Comparison of ENCODE assay signal across 17 cellular contexts in the genomic region with DNA sequence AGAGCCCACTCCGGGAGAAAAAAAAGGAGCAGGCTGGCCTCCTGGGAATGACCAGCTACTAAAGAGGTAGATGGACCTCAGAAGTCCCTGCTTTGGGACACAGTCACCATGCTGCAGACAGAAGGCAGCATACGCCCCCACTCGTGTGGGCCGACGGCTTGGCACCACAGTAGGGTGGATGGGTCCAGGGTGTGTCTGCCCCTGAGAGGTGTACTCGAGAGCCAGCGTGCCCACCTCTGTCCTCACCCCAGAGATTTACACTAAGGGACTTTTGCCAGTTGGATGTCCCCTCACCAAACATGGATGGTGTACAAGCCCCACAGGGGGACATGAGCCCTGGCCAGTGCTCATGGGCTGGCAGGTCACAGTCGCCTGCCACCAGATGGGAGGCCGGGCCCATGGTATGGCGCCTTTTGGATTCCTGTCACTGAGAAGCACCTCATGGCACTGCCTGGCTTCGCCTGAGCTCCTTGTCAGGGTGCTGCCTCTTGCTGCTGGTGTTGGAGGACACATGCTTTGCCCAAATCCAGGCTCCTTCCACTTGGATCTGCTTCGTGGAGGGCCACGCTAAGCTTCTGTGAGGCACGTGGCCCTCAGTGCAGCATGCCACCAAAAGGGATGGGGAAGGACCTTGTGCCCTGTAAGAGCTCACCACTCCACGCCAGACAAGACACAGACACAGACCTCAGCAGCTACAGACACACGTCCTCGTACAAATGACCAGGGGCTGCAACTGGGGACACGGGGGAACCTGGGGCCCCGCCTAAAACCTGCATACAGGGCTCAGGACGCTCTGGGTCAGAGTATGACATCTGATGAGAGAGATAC. TPM values are rescaled to one million over a fixed set of nuclear protein-coding genes. Genes with fewer than 3 reads are reported as not detected.
DNase-seq lines count a peak whose midpoint lies in the region; ATAC-seq and TF ChIP-seq lines count a peak whose summit lies in the region.
"Had no signal": no experiment of that assay in that cellular context is flagged by ENCODE, and none has a peak within 500 bp of the region (broad histone marks: within the 10 kb centered on the region; RNA-seq: fewer than 3 reads in every experiment).

No MANE protein-coding gene starts in this region.

- H3K4me3 Mint-ChIP-seq in activated naive CD4-positive, alpha-beta T cell treated with anti-CD3 and anti-CD28 coated beads, Interleukin-2, amount 50 U/mL, for 24 hours, result no peak overlapping the region
- H3K4me3 Mint-ChIP-seq in type B pancreatic cell, result no peak overlapping the region
- H3K4me3 Mint-ChIP-seq in CD4-positive, alpha-beta T cell, result no peak overlapping the region
- H3K4me3 Mint-ChIP-seq: CD8-positive, alpha-beta memory T cell had no signal

- peak overlapping the region; percentile 68 for H3K27ac Mint-ChIP-seq in activated naive CD4-positive, alpha-beta T cell treated with anti-CD3 and anti-CD28 coated beads, Interleukin-2, amount 50 U/mL, for 24 hours
- peak overlapping the region in 1 of 2 donors; percentile 90 for H3K27ac Mint-ChIP-seq in activated naive CD4-positive, alpha-beta T cell treated with anti-CD3 and anti-CD28 coated beads, Interleukin-2, amount 50 U/mL, for 72 hours
- H3K27ac Mint-ChIP-seq in type B pancreatic cell, result peak overlapping the region; percentile 59
- H3K27ac Mint-ChIP-seq in CD4-positive, alpha-beta T cell, result no peak overlapping the region

- H3K27me3 ChIP-seq in osteoblast (ENCODE audit: insufficient read depth, low read length), result no peaks in the 10 kb centered on the region
- H3K27me3 ChIP-seq in CD4-positive, alpha-beta T cell (ENCODE audit: control insufficient read depth, insufficient read depth, low read length), result no peaks in the 10 kb centered on the region

- no peak for DNase-seq in activated naive CD4-positive, alpha-beta T cell treated with anti-CD3 and anti-CD28 coated beads, Interleukin-2, amount 50 U/mL, for 72 hours (ENCODE audit: low spot score in 2 of 2)
- DNase-seq in osteoblast (ENCODE audit: insufficient read length, low spot score, missing footprints), result peak; percentile 76
- no peak for DNase-seq in type B pancreatic cell (ENCODE audit: extremely low spot score, unreplicated experiment)
- DNase-seq in CD4-positive, alpha-beta T cell, result no peak
- DNase-seq in MV-4-11 (lab: John Stamatoyannopoulos, UW), result no peak
- DNase-seq: activated CD4-positive, alpha-beta T cell treated with anti-CD3 and anti-CD28 coated beads, Interleukin-2, amount 50 U/mL, for 48 hours; anterior cingulate cortex; CD8-positive, alpha-beta memory T cell; NCI-H2081 treated with DMSO at 0.1 percent for 48 hours; NCI-H526 treated with DMSO at 0.1 percent for 48 hours; PC-3; SK-N-SH had no signal

- H3K79me2 ChIP-seq in osteoblast (ENCODE audit: insufficient read depth, low read length), result peaks cover 62% of the 10 kb centered on the region

- H3K9me3 Mint-ChIP-seq in activated naive CD4-positive, alpha-beta T cell treated with anti-CD3 and anti-CD28 coated beads, Interleukin-2, amount 50 U/mL, for 24 hours, result no peaks in the 10 kb centered on the region
- no peaks in the 10 kb centered on the region for H3K9me3 Mint-ChIP-seq in activated naive CD4-positive, alpha-beta T cell treated with anti-CD3 and anti-CD28 coated beads, Interleukin-2, amount 50 U/mL, for 72 hours
- no peaks in the 10 kb centered on the region for H3K9me3 Mint-ChIP-seq in type B pancreatic cell
- no peaks in the 10 kb centered on the region for H3K9me3 Mint-ChIP-seq in CD4-positive, alpha-beta T cell
- H3K9me3 Mint-ChIP-seq: CD8-positive, alpha-beta memory T cell had no signal

- H3K4me1 Mint-ChIP-seq in activated naive CD4-positive, alpha-beta T cell treated with anti-CD3 and anti-CD28 coated beads, Interleukin-2, amount 50 U/mL, for 24 hours, result no peaks in the 10 kb centered on the region
- H3K4me1 Mint-ChIP-seq in type B pancreatic cell (ENCODE audit: unreplicated experiment), result no peaks in the 10 kb centered on the region
- H3K4me1 Mint-ChIP-seq in CD4-positive, alpha-beta T cell (ENCODE audit: low read depth), result no peaks in the 10 kb centered on the region
- H3K4me1 Mint-ChIP-seq: CD8-positive, alpha-beta memory T cell had no signal

- H3K9me3 ChIP-seq in osteoblast (ENCODE audit: low read depth, low read length), result no peaks in the 10 kb centered on the region
- H3K9me3 ChIP-seq in CD4-positive, alpha-beta T cell (ENCODE audit: control insufficient read depth, low read length), result no peaks in the 10 kb centered on the region
- H3K9me3 ChIP-seq: SK-N-SH had no signal

- no peak for TF ChIP-seq CTCF in osteoblast (IDR thresholded peaks at IDR 0.05; ENCODE audit: extremely low read depth, low read depth, low read length)
- no peak for TF ChIP-seq CTCF in type B pancreatic cell (conservative IDR thresholded peaks at IDR 0.05)
- TF ChIP-seq CTCF in CD4-positive, alpha-beta T cell (IDR thresholded peaks at IDR 0.05), result no peak

- ATAC-seq in activated naive CD4-positive, alpha-beta T cell treated with anti-CD3 and anti-CD28 coated beads, Interleukin-2, amount 50 U/mL, for 72 hours, result no peak
- no peak for ATAC-seq in GM18505 (IDR thresholded peaks at IDR 0.05; ENCODE audit: unreplicated experiment)
- no peak for ATAC-seq in CD4-positive, alpha-beta T cell (ENCODE audit: poor library complexity)
- ATAC-seq: HCT116, left lobe of liver, PC-3 had no signal

- H3K4me2 ChIP-seq in osteoblast (ENCODE audit: insufficient read depth, low read length), result no peak overlapping the region
- H3K4me2 ChIP-seq: SK-N-SH had no signal

- CTCF ChIA-PET in CD4-positive, alpha-beta T cell (lab: Charles Lee), result no interaction called here

- intact Hi-C loops in CD4-positive, alpha-beta T cell (cut with DNase I, micrococcal nuclease), result no loop called here

- TF ChIP-seq POLR2A in GM18505 (IDR thresholded peaks at IDR 0.05; ENCODE audit: borderline replicate concordance, extremely low read depth, insufficient read depth, insufficient read length), result no peak

- H3K27ac ChIP-seq in cingulate gyrus (ENCODE audit: low read depth, low read length) (peak overlapping the region; percentile 47), osteoblast (ENCODE audit: low read depth, low read length) (peak overlapping the region; percentile 100)
- H3K27ac ChIP-seq in CD4-positive, alpha-beta T cell (ENCODE audit: low read depth, low read length), result no peak overlapping the region

- H2AFZ ChIP-seq in osteoblast (ENCODE audit: low read length), result no peak overlapping the region

- peaks cover 58% of the 10 kb centered on the region for H3K36me3 ChIP-seq in osteoblast (ENCODE audit: insufficient read depth, low read length)

- no peaks in the 10 kb centered on the region for H3K27me3 Mint-ChIP-seq in activated naive CD4-positive, alpha-beta T cell treated with anti-CD3 and anti-CD28 coated beads, Interleukin-2, amount 50 U/mL, for 24 hours
- H3K27me3 Mint-ChIP-seq in type B pancreatic cell, result no peaks in the 10 kb centered on the region
- H3K27me3 Mint-ChIP-seq in CD4-positive, alpha-beta T cell, result no peaks in the 10 kb centered on the region

- H4K20me1 ChIP-seq in osteoblast (ENCODE audit: insufficient read depth, low read length), result peaks cover 29% of the 10 kb centered on the region

- H3K4me3 ChIP-seq in osteoblast (ENCODE audit: insufficient read depth, low read length), result no peak overlapping the region

- H3K4me1 ChIP-seq in osteoblast (ENCODE audit: insufficient read depth, low read length), result peaks cover 38% of the 10 kb centered on the region

- POLR2A ChIA-PET in CD4-positive, alpha-beta T cell (lab: Charles Lee), result no interaction called here

- H3K36me3 Mint-ChIP-seq in activated naive CD4-positive, alpha-beta T cell treated with anti-CD3 and anti-CD28 coated beads, Interleukin-2, amount 50 U/mL, for 24 hours, result peaks cover 4% of the 10 kb centered on the region
- H3K36me3 Mint-ChIP-seq in activated naive CD4-positive, alpha-beta T cell treated with anti-CD3 and anti-CD28 coated beads, Interleukin-2, amount 50 U/mL, for 72 hours, result peaks cover 11 to 18% of the 10 kb centered on the region in 2 donors
- H3K36me3 Mint-ChIP-seq in type B pancreatic cell, result peaks cover 12% of the 10 kb centered on the region
- H3K36me3 Mint-ChIP-seq in CD4-positive, alpha-beta T cell (ENCODE audit: low read depth), result peaks cover 80% of the 10 kb centered on the region

RNA-seq across cellular contexts. Expression of gene EPHX3, which starts 13.3 kb away (rescaled TPM):
- under 1 TPM in 1 of 2 donors, not detected in 1; 0.27 TPM for total RNA-seq in activated naive CD4-positive, alpha-beta T cell treated with anti-CD3 and anti-CD28 coated beads, Interleukin-2, amount 50 U/mL, for 72 hours
- total RNA-seq in osteoblast (0.29 TPM in 1 of 2 replicates, not detected in the other), type B pancreatic cell (ENCODE audit: low replicate concordance) (5.1 and 9.4 TPM in 2 replicates)
- not detected for total RNA-seq in CD4-positive, alpha-beta T cell
- total RNA-seq: CD8-positive, alpha-beta memory T cell; PC-3 had no signal

RNA-seq across cellular contexts. Expression of gene NOTCH3, which starts 44.8 kb away (rescaled TPM):
- under 1 TPM in 1 of 2 donors, not detected in 1; 0.07 TPM for total RNA-seq in activated naive CD4-positive, alpha-beta T cell treated with anti-CD3 and anti-CD28 coated beads, Interleukin-2, amount 50 U/mL, for 72 hours
- total RNA-seq in osteoblast (49.8 and 51.8 TPM in 2 replicates), type B pancreatic cell (ENCODE audit: low replicate concordance) (119 and 139 TPM in 2 replicates)
- not detected for total RNA-seq in CD4-positive, alpha-beta T cell

Comparison
In these comparisons a context has a peak if more than half of its experiments do, and no peak if none do; other contexts are left out.
1. RNA of gene NOTCH3, which starts 44.8 kb away (total RNA-seq): 119 to 139 TPM in type B pancreatic cell and 49.8 to 51.8 TPM in osteoblast; 0.07 TPM in activated naive CD4-positive, alpha-beta T cell treated with anti-CD3 and anti-CD28 coated beads, Interleukin-2, amount 50 U/mL, for 72 hours and not detected in CD4-positive, alpha-beta T cell; every median in the first group is over 10 times any median in the second.